Comparison of ENCODE assay signal across 24 cellular contexts in the genomic region with DNA sequence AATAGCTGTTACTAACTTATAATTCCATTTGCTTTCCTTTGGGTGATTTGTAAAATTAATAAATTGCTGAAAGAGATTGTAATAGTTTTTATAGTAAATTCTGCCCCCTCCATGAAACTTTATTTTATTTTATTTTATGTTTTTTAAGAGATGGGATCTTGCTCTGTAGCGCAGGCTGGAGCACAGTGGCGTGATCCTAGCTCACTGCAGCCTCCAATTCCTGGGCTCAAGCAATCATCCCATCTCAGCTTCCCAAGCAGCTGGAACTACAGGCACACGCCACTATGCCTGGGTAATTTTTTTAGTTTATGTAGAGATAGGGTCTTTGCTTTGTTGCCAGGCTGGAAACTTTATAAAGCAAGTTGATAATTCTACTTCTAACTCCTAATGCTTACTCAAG. TPM values are rescaled to one million over a fixed set of nuclear protein-coding genes. Genes with fewer than 3 reads are reported as not detected.
DNase-seq lines count a peak whose midpoint lies in the region; ATAC-seq and TF ChIP-seq lines count a peak whose summit lies in the region.
"Had no signal": no experiment of that assay in that cellular context is flagged by ENCODE, and none has a peak within 500 bp of the region (broad histone marks: within the 10 kb centered on the region; RNA-seq: fewer than 3 reads in every experiment).

No MANE protein-coding gene starts in this region.

- TF ChIP-seq CTCF in brain (conservative IDR thresholded peaks at IDR 0.05) (no peak), fibroblast of the aortic adventitia (IDR thresholded peaks at IDR 0.05; ENCODE audit: insufficient read depth, low read length) (no peak), prostate gland (IDR thresholded peaks at IDR 0.05) (no peak), transverse colon (IDR thresholded peaks at IDR 0.05) (no peak), type B pancreatic cell (conservative IDR thresholded peaks at IDR 0.05) (no peak)

- 57% methylated on average over 3 of the region's 3 CpGs for WGBS in prostate gland
- 79 to 81% methylated on average over 2 to 3 of the region's 3 CpGs for WGBS in transverse colon (ENCODE audit: low coverage in 1 of 2), 2 donors

- H3K4me3 Mint-ChIP-seq in brain (peak overlapping the region in 4 of 5 experiments; percentile 55 to 86 (median 76)), type B pancreatic cell (no peak overlapping the region)
- H3K4me3 Mint-ChIP-seq: activated naive CD4-positive, alpha-beta T cell treated with anti-CD3 and anti-CD28 coated beads, Interleukin-2, amount 50 U/mL, for 24 hours; GM23338; nephron progenitor cell had no signal

- in situ Hi-C loops in transverse colon (cut with MboI; ENCODE audit: low pct_ligation_motif_present in 1 of 4, low pct_unique_long_range_greater_than_20kb in 1 of 4, low sequenced_read_pairs in 3 of 4), result no loop called here

- no peak for TF ChIP-seq EP300 in transverse colon (IDR thresholded peaks at IDR 0.05; ENCODE audit: low read depth)

- H3K27ac Mint-ChIP-seq in brain, result peak overlapping the region in 3 of 5 experiments; percentile 80 to 85 (median 82)
- H3K27ac Mint-ChIP-seq in type B pancreatic cell, result no peak overlapping the region
- H3K27ac Mint-ChIP-seq: activated naive CD4-positive, alpha-beta T cell treated with anti-CD3 and anti-CD28 coated beads, Interleukin-2, amount 50 U/mL, for 24 hours; GM23338; nephron progenitor cell had no signal

- H3K27me3 Mint-ChIP-seq in brain (peaks cover 7% of the 10 kb centered on the region), type B pancreatic cell (no peaks in the 10 kb centered on the region)

- no peak for TF ChIP-seq POLR2A in prostate gland (IDR thresholded peaks at IDR 0.05)
- no peak for TF ChIP-seq POLR2A in transverse colon (IDR thresholded peaks at IDR 0.05)

- H3K36me3 ChIP-seq in prostate gland (no peaks in the 10 kb centered on the region), transverse colon (no peaks in the 10 kb centered on the region)

- H3K27ac ChIP-seq in prostate gland, result no peak overlapping the region
- H3K27ac ChIP-seq in transverse colon, result peak overlapping the region; percentile 43 to 78 (median 70)
- H3K27ac ChIP-seq: parathyroid adenoma had no signal

- H3K9me3 Mint-ChIP-seq in brain (peaks cover 0 to 4% (median 4%) of the 10 kb centered on the region in 5 experiments), type B pancreatic cell (no peaks in the 10 kb centered on the region)

- ATAC-seq in HG02763 (IDR thresholded peaks at IDR 0.05; ENCODE audit: unreplicated experiment), result no peak
- ATAC-seq: GM23338; stimulated activated naive CD8-positive, alpha-beta T cell treated with anti-CD3 and anti-CD28 coated beads, Interleukin-15, Interleukin-2, amounts not matched to agents 100 U/mL and 50 U/mL, for 24 hours had no signal

- H3K4me1 ChIP-seq in prostate gland (replicated peaks), result no peaks in the 10 kb centered on the region
- peaks cover 0 to 18% (median 7%) of the 10 kb centered on the region in 4 donors for H3K4me1 ChIP-seq in transverse colon
- H3K4me1 ChIP-seq: parathyroid adenoma had no signal

- peak overlapping the region; percentile 60 for H3K4me3 ChIP-seq in fibroblast of the aortic adventitia (ENCODE audit: low read depth, low read length)
- peak overlapping the region; percentile 12 to 13 for H3K4me3 ChIP-seq in prostate gland
- peak overlapping the region in 2 of 4 donors; percentile 7 to 30 for H3K4me3 ChIP-seq in transverse colon
- H3K4me3 ChIP-seq: GM23338 had no signal

- H3K9me3 ChIP-seq in prostate gland, result no peaks in the 10 kb centered on the region
- H3K9me3 ChIP-seq in transverse colon, result no peaks in the 10 kb centered on the region

- intact Hi-C loops in prostate gland (cut with DNase I) (loop anchor here (5.0 kb wide), 1 partner anchor 56 kb away; no protein-coding TSS in a partner anchor), transverse colon (cut with DNase I; ENCODE audit: low total_unique reads) (no loop called here)

- DNase-seq in fibroblast of the aortic adventitia (ENCODE audit: low read depth) (no peak), prostate gland (ENCODE audit: low spot score) (no peak), transverse colon (no peak), type B pancreatic cell (ENCODE audit: extremely low spot score, unreplicated experiment) (no peak), amniotic stem cell (lab: John Stamatoyannopoulos, UW) (no peak)
- DNase-seq: activated CD4-positive, alpha-beta T cell treated with anti-CD3 and anti-CD28 coated beads for 48 hours; glutamatergic neuron; KG1; left cardiac atrium; MV-4-11; NCI-H187; NCI-H2227 treated with DMSO at 0.1 percent for 48 hours; NCI-H748 treated with DMSO at 0.1 percent for 48 hours; nephron progenitor cell; SIG-M5; stimulated activated CD4-positive, alpha-beta T cell treated with anti-CD3 and anti-CD28 coated beads, Interleukin-4, amount 100 ng/mL, for 4 hours; stimulated activated naive CD8-positive, alpha-beta T cell treated with anti-CD3 and anti-CD28 coated beads, Interleukin-15, Interleukin-2, amounts not matched to agents 100 U/mL and 50 U/mL, for 24 hours; T-helper 1 cell had no signal

- H3K27me3 ChIP-seq in prostate gland (replicated peaks; ENCODE audit: insufficient read depth) (no peaks in the 10 kb centered on the region), transverse colon (no peaks in the 10 kb centered on the region)

- H3K4me1 Mint-ChIP-seq in brain (peaks cover 33% of the 10 kb centered on the region), type B pancreatic cell (ENCODE audit: unreplicated experiment) (peaks cover 7% of the 10 kb centered on the region)
- H3K4me1 Mint-ChIP-seq: activated naive CD4-positive, alpha-beta T cell treated with anti-CD3 and anti-CD28 coated beads, Interleukin-2, amount 50 U/mL, for 24 hours; nephron progenitor cell had no signal

- no peaks in the 10 kb centered on the region for H3K36me3 Mint-ChIP-seq in brain
- H3K36me3 Mint-ChIP-seq in type B pancreatic cell, result no peaks in the 10 kb centered on the region
- H3K36me3 Mint-ChIP-seq: activated naive CD4-positive, alpha-beta T cell treated with anti-CD3 and anti-CD28 coated beads, Interleukin-2, amount 50 U/mL, for 24 hours had no signal

RNA-seq across cellular contexts. Expression of a gene that starts 0.4 kb away (rescaled TPM):
- 0.78 TPM for polyA plus RNA-seq in brain (ENCODE audit: insufficient read depth, low read depth, low replicate concordance)
- 73.9 and 215 TPM in 2 replicates for total RNA-seq in fibroblast of the aortic adventitia (ENCODE audit: low replicate concordance)
- total RNA-seq in prostate gland, result 10 to 100 TPM; 11.6 to 13.8 TPM
- 10 to 100 TPM in 1 of 4 donors, 1 to 10 TPM in 3; 2.2 to 25.1 (median 6.3) TPM for total RNA-seq in transverse colon
- total RNA-seq in type B pancreatic cell (ENCODE audit: low replicate concordance), result 0.67 and 13.3 TPM in 2 replicates
- total RNA-seq: GM23338, HT1080 had no signal
- polyA plus RNA-seq: GM23338 had no signal

Comparison
In these comparisons a context has a peak if more than half of its experiments do, and no peak if none do; other contexts are left out.
1. H3K27ac ChIP-seq: peak in transverse colon (4 of 4); none in prostate gland (0 of 2).